ENCODE assay signal across 15 cellular contexts in genomic region chr6:71364910-71365542, GRCh38.
DNase-seq lines count a peak whose midpoint lies in the region; ATAC-seq and TF ChIP-seq lines count a peak whose summit lies in the region.
"Had no signal": no experiment of that assay in that cellular context is flagged by ENCODE, and none has a peak within 500 bp of the region (broad histone marks: within the 10 kb centered on the region; RNA-seq: fewer than 3 reads in every experiment).

No MANE protein-coding gene starts in this region.

- H3K9me2 ChIP-seq in Loucy (replicated peaks; ENCODE audit: low read depth, low read length): no peaks in the 10 kb centered on the region

- no peaks in the 10 kb centered on the region for H3K27me3 ChIP-seq in Loucy (ENCODE audit: insufficient read depth, low read length, poor library complexity, severe bottlenecking)

- H3F3A ChIP-seq in Loucy (ENCODE audit: low read depth): peaks cover 6% of the 10 kb centered on the region; the same call in 1 of the 2 replicates

- H3K4me3 ChIP-seq in Loucy (ENCODE audit: low read length, poor library complexity, severe bottlenecking) (peak overlapping the region; percentile 68), astrocyte of the spinal cord (ENCODE audit: low read depth, low read length) (no peak overlapping the region), retinal pigment epithelial cell (ENCODE audit: low read length) (no peak overlapping the region)

- H2AFZ ChIP-seq in Loucy (ENCODE audit: low read length): no peak overlapping the region

- TF ChIP-seq CTCF in Loucy (conservative IDR thresholded peaks at IDR 0.05; ENCODE audit: low read length): no peak
- no peak for TF ChIP-seq CTCF in astrocyte of the spinal cord (IDR thresholded peaks at IDR 0.05; ENCODE audit: low read depth, low read length)
- TF ChIP-seq CTCF in retinal pigment epithelial cell (conservative IDR thresholded peaks at IDR 0.05; ENCODE audit: low read depth, low read length): no peak

- H3K36me3 ChIP-seq in Loucy (ENCODE audit: insufficient read depth, low read length): no peaks in the 10 kb centered on the region

- intact Hi-C loops in Right ventricle myocardium superior (cut with DNase I) (no loop called here), Right ventricle myocardium inferior (cut with DNase I) (no loop called here)

- H3K4me2 ChIP-seq in Loucy (ENCODE audit: low read depth, low read length, poor library complexity, severe bottlenecking): peak overlapping the region; percentile 90

- no peaks in the 10 kb centered on the region for H3K9me3 ChIP-seq in Loucy (ENCODE audit: insufficient read depth, low read depth, low read length)

- no peak for DNase-seq in Right ventricle myocardium superior
- no peak for DNase-seq in Right ventricle myocardium inferior (ENCODE audit: missing footprints)
- DNase-seq in astrocyte of the spinal cord (ENCODE audit: low read depth, low spot score): peak; percentile 22
- DNase-seq in retinal pigment epithelial cell (ENCODE audit: low read depth): peak; percentile 59
- DNase-seq in stimulated activated naive CD4-positive, alpha-beta T cell treated with Interleukin-2 at 50 U/mL for 16 hours (lab: John Stamatoyannopoulos, UW): no peak
- no peak for DNase-seq in activated CD4-positive, alpha-beta T cell treated with anti-CD3 and anti-CD28 coated beads, Interleukin-2, amount 50 U/mL, for 4 hours
- DNase-seq: 8988T; CD4-positive, alpha-beta T cell; KBM-7; NCI-H1417 treated with DMSO at 0.1 percent for 48 hours; NCI-H1930; NCI-H345; NCI-H526 had no signal

- peaks cover 36% of the 10 kb centered on the region for H3K4me1 ChIP-seq in Loucy (ENCODE audit: insufficient read depth, low read length, poor library complexity, severe bottlenecking)

- no peaks in the 10 kb centered on the region for H3K79me2 ChIP-seq in Loucy (ENCODE audit: insufficient read depth, low read length)

- peak overlapping the region; percentile 71 for H3K9ac ChIP-seq in Loucy (ENCODE audit: low read depth, low read length, poor library complexity, severe bottlenecking)

- ATAC-seq in Right ventricle myocardium superior (ENCODE audit: poor library complexity) (peak; percentile 57), Right ventricle myocardium inferior (no peak), GM18519 (IDR thresholded peaks at IDR 0.05; ENCODE audit: low FRiP score, unreplicated experiment) (no peak)

- H4K20me1 ChIP-seq in Loucy (ENCODE audit: insufficient read depth, low read length, poor library complexity, severe bottlenecking): no peaks in the 10 kb centered on the region

- in situ Hi-C loops in astrocyte of the spinal cord (cut with HindIII; ENCODE audit: low sequenced_read_pairs): no loop called here

Comparison
In these comparisons a context has a peak if more than half of its experiments do, and no peak if none do; other contexts are left out.
1. DNase-seq: peak in astrocyte of the spinal cord (single experiment) and retinal pigment epithelial cell (single experiment); none in Right ventricle myocardium superior (single experiment), Right ventricle myocardium inferior (single experiment), stimulated activated naive CD4-positive, alpha-beta T cell treated with Interleukin-2 at 50 U/mL for 16 hours (single experiment) and activated CD4-positive, alpha-beta T cell treated with anti-CD3 and anti-CD28 coated beads, Interleukin-2, amount 50 U/mL, for 4 hours (0 of 2).